In genomic region chr19:41264581-41265375, GRCh38 we compare ENCODE assay signal across 7 cellular contexts. TPM values are rescaled to one million over a fixed set of nuclear protein-coding genes. Genes with fewer than 3 reads are reported as not detected.
DNase-seq lines count a peak whose midpoint lies in the region; ATAC-seq and TF ChIP-seq lines count a peak whose summit lies in the region.

No MANE protein-coding gene starts in this region.

- peaks cover 6% of the 10 kb centered on the region for H3K79me1 ChIP-seq in mesenchymal stem cell (replicated peaks; ENCODE audit: low read length, poor library complexity, severe bottlenecking)

- intact Hi-C loops in dorsolateral prefrontal cortex (cut with DNase I): loop anchor here (1.0 to 10.0 kb wide), 4 partner anchors 44 to 602 kb away; partner anchors contain the start of genes BCKDHA (in 1 of the 2) and EXOSC5 (in 1 of the 2)

- H2BK120ac ChIP-seq in mesenchymal stem cell (ENCODE audit: low read depth, low read length): peak overlapping the region; percentile 100

- peak overlapping the region in 1 of 2 experiments; percentile 37 for H2BK12ac ChIP-seq in mesenchymal stem cell (ENCODE audit: low read length in 2 of 2)

- peaks cover 11% of the 10 kb centered on the region for H3K4me1 ChIP-seq in mesenchymal stem cell (ENCODE audit: control insufficient read depth, insufficient read depth, low read depth, low read length)

- H3K4me2 ChIP-seq in mesenchymal stem cell (ENCODE audit: low read length, poor library complexity, severe bottlenecking): peak overlapping the region; percentile 84

- WGBS in mesenchymal stem cell: under 1% methylated on average over 75 of the region's 75 CpGs

- H3K27ac ChIP-seq in dorsolateral prefrontal cortex: peak overlapping the region; percentile 48 to 100 (median 97)
- peak overlapping the region; percentile 94 for H3K27ac ChIP-seq in mesenchymal stem cell (ENCODE audit: low read length, poor library complexity, severe bottlenecking)

- H3K36me3 ChIP-seq in mesenchymal stem cell (ENCODE audit: control insufficient read depth in 1 of 2, insufficient read depth in 2 of 2, low read depth in 1 of 2, low read length in 2 of 2): peaks cover 23 to 39% of the 10 kb centered on the region in 2 experiments

- H3K27me3 ChIP-seq in dorsolateral prefrontal cortex (no peaks in the 10 kb centered on the region), mesenchymal stem cell (ENCODE audit: control insufficient read depth in 1 of 2, insufficient read depth in 1 of 2, low read length in 2 of 2) (no peaks in the 10 kb centered on the region)

- H3K18ac ChIP-seq in mesenchymal stem cell (ENCODE audit: low read depth in 1 of 2, low read length in 2 of 2): peak overlapping the region; percentile 97 to 98

- peak overlapping the region; percentile 98 for H2BK5ac ChIP-seq in mesenchymal stem cell (ENCODE audit: low read depth, low read length, poor library complexity, severe bottlenecking)

- H3K14ac ChIP-seq in mesenchymal stem cell (ENCODE audit: low read length in 2 of 2): peak overlapping the region; percentile 93 to 99

- H3K4me3 ChIP-seq in dorsolateral prefrontal cortex: peak overlapping the region; percentile 61 to 100 (median 97)
- H3K4me3 ChIP-seq in mesenchymal stem cell (ENCODE audit: insufficient read depth in 1 of 2, low read depth in 1 of 2, low read length in 2 of 2): peak overlapping the region; percentile 79 to 89

- DNase-seq in MV-4-11 (lab: John Stamatoyannopoulos, UW) (peak; percentile 24), dorsolateral prefrontal cortex (peak in 6 of 10 donors; percentile 12 to 60 (median 24)), mesenchymal stem cell (peak; percentile 55)
- peak; percentile 52 for DNase-seq in activated CD4-positive, alpha-beta T cell treated with anti-CD3 and anti-CD28 coated beads, Interleukin-2, amount 50 U/mL, for 1 hour
- peak; percentile 60 to 65 for DNase-seq in stimulated activated CD8-positive, alpha-beta memory T cell treated with anti-CD3 and anti-CD28 coated beads, Interleukin-2, amount 100 ng/mL, for 48 hours (ENCODE audit: low read depth in 2 of 2)

- peak overlapping the region; percentile 94 for H4K8ac ChIP-seq in mesenchymal stem cell (ENCODE audit: low read length)

- peak overlapping the region; percentile 49 for H2AK5ac ChIP-seq in mesenchymal stem cell (ENCODE audit: low read length, severe bottlenecking)

- peak; percentile 0 for ATAC-seq in GM18498 (IDR thresholded peaks at IDR 0.05; ENCODE audit: unreplicated experiment)
- ATAC-seq in HG03469 (IDR thresholded peaks at IDR 0.05; ENCODE audit: unreplicated experiment): no peak

- TF ChIP-seq CTCF in dorsolateral prefrontal cortex (IDR thresholded peaks at IDR 0.05 in 54 of 56, conservative IDR thresholded peaks at IDR 0.05 in 2 of 56; ENCODE audit: low read depth in 1 of 56, partially characterized antibody in 56 of 56): peak in 6 of 56 donors; percentile 1 to 35 (median 5)

- H3K9ac ChIP-seq in mesenchymal stem cell (ENCODE audit: low read length): peak overlapping the region; percentile 97

- H3K9me3 ChIP-seq in mesenchymal stem cell (ENCODE audit: control insufficient read depth, low read length): no peaks in the 10 kb centered on the region

- peak overlapping the region; percentile 98 for H2BK15ac ChIP-seq in mesenchymal stem cell (ENCODE audit: low read depth, poor library complexity, severe bottlenecking)

- peak overlapping the region; percentile 42 to 46 for H3K23ac ChIP-seq in mesenchymal stem cell (ENCODE audit: low read length in 2 of 2)

- no peak overlapping the region for H2AFZ ChIP-seq in mesenchymal stem cell (ENCODE audit: low read depth, low read length)

- H4K91ac ChIP-seq in mesenchymal stem cell (ENCODE audit: low read length): peak overlapping the region; percentile 95

- peak overlapping the region; percentile 98 to 99 for H3K4ac ChIP-seq in mesenchymal stem cell (ENCODE audit: low read depth in 1 of 2, low read length in 2 of 2)

RNA-seq across cellular contexts. Expression of gene HNRNPUL1, which starts 0.6 kb away (rescaled TPM):
- 100 to 1,000 TPM in 114 of 120 experiments, 10 to 100 TPM in 6; 92.7 to 156 (median 118) TPM for total RNA-seq in dorsolateral prefrontal cortex
- 178 TPM for polyA plus RNA-seq in mesenchymal stem cell (2013, experiment 1 of 2)
- polyA plus RNA-seq in mesenchymal stem cell (2013, experiment 2 of 2): 179 TPM

RNA-seq across cellular contexts. Expression of gene CCDC97, which starts 45.2 kb away (rescaled TPM):
- total RNA-seq in dorsolateral prefrontal cortex: 10 to 100 TPM; 18.1 to 45.4 (median 26.0) TPM
- polyA plus RNA-seq in mesenchymal stem cell (2013, experiment 1 of 2): 15.9 TPM
- 16.0 TPM for polyA plus RNA-seq in mesenchymal stem cell (2013, experiment 2 of 2)

RNA-seq across cellular contexts. Expression of gene AXL, which starts 45.8 kb away (rescaled TPM):
- 10 to 100 TPM; 12.6 to 72.8 (median 27.6) TPM for total RNA-seq in dorsolateral prefrontal cortex
- 91.5 TPM for polyA plus RNA-seq in mesenchymal stem cell (2013, experiment 1 of 2)
- polyA plus RNA-seq in mesenchymal stem cell (2013, experiment 2 of 2): 89.9 TPM
